Comparison of ENCODE assay signal across 8 cellular contexts in the genomic region with DNA sequence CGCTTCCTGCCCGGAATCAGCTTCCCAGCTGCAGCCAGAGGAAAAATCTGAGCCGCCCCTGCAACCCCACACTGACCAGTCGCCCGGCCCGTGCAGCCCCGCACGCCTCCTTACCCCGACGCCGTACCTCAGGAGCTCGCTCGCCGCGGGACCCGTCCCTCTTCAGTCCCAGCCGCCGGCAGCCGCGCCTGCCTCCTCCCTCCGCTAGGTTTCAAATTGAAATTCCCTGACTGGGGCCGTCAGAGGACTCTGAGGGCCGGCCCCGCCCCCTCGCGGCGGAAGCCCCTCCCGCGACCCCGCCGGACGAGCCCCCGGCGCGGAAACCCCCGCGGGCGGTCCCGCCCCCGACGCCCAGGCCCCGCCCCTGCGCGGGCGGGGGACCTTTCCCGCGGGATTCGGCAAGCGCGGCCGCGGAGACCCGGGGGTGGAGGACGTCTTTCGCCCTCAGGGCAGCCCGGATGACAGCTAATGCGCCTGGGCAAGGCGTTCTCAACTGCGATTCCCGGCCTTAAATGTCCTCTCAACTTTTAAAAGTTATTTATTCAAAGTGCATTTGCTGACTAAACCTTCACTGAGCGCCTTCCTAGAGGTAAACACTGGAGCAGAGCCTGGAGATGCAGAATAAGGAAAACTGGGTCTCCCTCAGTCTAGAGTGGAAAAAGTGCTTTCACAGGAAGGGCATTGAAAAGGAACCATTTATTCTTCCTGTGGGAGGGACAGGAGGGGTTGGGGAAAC. TPM values are rescaled to one million over a fixed set of nuclear protein-coding genes. Genes with fewer than 3 reads are reported as not detected.
DNase-seq lines count a peak whose midpoint lies in the region; ATAC-seq and TF ChIP-seq lines count a peak whose summit lies in the region.

A gene (minus strand): TSS at position 218 of the 736 bp plus-strand sequence. CDS start 106,760 bp downstream, outside the sequence.

- H3K36me3 ChIP-seq in ovary (no peaks in the 10 kb centered on the region), thymus (ENCODE audit: control insufficient read depth, insufficient read depth) (no peaks in the 10 kb centered on the region)

- H3K27me3 ChIP-seq in ovary (no peaks in the 10 kb centered on the region), thymus (ENCODE audit: control insufficient read depth, insufficient read depth) (no peaks in the 10 kb centered on the region)

- 0% methylated on average over 35 to 61 of the region's 61 CpGs for WGBS in ovary, 3 donors
- 1% methylated on average over 61 of the region's 61 CpGs for WGBS in thymus

- peaks cover 3% of the 10 kb centered on the region for H3K4me1 ChIP-seq in ovary (ENCODE audit: insufficient read depth)
- H3K4me1 ChIP-seq in thymus (ENCODE audit: control insufficient read depth, insufficient read depth, low read length), result peaks cover 6% of the 10 kb centered on the region

- no peaks in the 10 kb centered on the region for H3K36me3 Mint-ChIP-seq in activated naive CD8-positive, alpha-beta T cell
- H3K36me3 Mint-ChIP-seq in glutamatergic neuron (ENCODE audit: unreplicated experiment), result no peaks in the 10 kb centered on the region

- no peaks in the 10 kb centered on the region for H3K9me3 Mint-ChIP-seq in activated naive CD8-positive, alpha-beta T cell (ENCODE audit: low read depth)
- H3K9me3 Mint-ChIP-seq in glutamatergic neuron (ENCODE audit: unreplicated experiment), result peaks cover 6% of the 10 kb centered on the region

- DNase-seq in DMS114 treated with DMSO at 0.1 percent for 48 hours (lab: John Stamatoyannopoulos, UW; ENCODE audit: unreplicated experiment) (peak; percentile 62), HuH-7 (ENCODE audit: low spot score) (peak; percentile 84), SKM-1 treated with dmso at 0.1 percent for 144 hours (lab: John Stamatoyannopoulos, UW; ENCODE audit: unreplicated experiment) (peak; percentile 80), glutamatergic neuron (peak; percentile 90), ovary (peak; percentile 90 to 96 (median 93))

- peak within 1 kb of the TSS; percentile 65 to 81 for H3K27ac ChIP-seq in ovary
- H3K27ac ChIP-seq in thymus (ENCODE audit: low read depth), result peak within 1 kb of the TSS; percentile 78

- H3K9me3 ChIP-seq in ovary (no peaks in the 10 kb centered on the region), thymus (ENCODE audit: control insufficient read depth) (no peaks in the 10 kb centered on the region)

- TF ChIP-seq CTCF in glutamatergic neuron (IDR thresholded peaks at IDR 0.05; ENCODE audit: partially characterized antibody, unreplicated experiment) (peak; percentile 31), ovary (IDR thresholded peaks at IDR 0.05) (peak; percentile 29 to 51 (median 50))

- TF ChIP-seq EP300 in ovary (IDR thresholded peaks at IDR 0.05), result no peak

- H3K4me1 Mint-ChIP-seq in activated naive CD8-positive, alpha-beta T cell (ENCODE audit: low read depth), result peaks cover 25% of the 10 kb centered on the region
- peaks cover 10% of the 10 kb centered on the region for H3K4me1 Mint-ChIP-seq in glutamatergic neuron (ENCODE audit: low read depth, unreplicated experiment)

- intact Hi-C loops in ovary (cut with DNase I), result loop anchor here in 2 of 4 donors (5.0 to 10.0 kb wide), 3 partner anchors 46 to 178 kb away; no protein-coding TSS in a partner anchor

- peak within 1 kb of the TSS; percentile 41 for H3K27ac Mint-ChIP-seq in activated naive CD8-positive, alpha-beta T cell
- peak within 1 kb of the TSS; percentile 40 for H3K27ac Mint-ChIP-seq in glutamatergic neuron (ENCODE audit: unreplicated experiment)

- H3K4me3 Mint-ChIP-seq in activated naive CD8-positive, alpha-beta T cell, result peak within 1 kb of the TSS; percentile 82
- H3K4me3 Mint-ChIP-seq in glutamatergic neuron (ENCODE audit: unreplicated experiment), result peak within 1 kb of the TSS; percentile 88

- peak within 1 kb of the TSS; percentile 98 for H3K4me3 ChIP-seq in ovary
- H3K4me3 ChIP-seq in thymus (ENCODE audit: low read length), result peak within 1 kb of the TSS; percentile 89

- peak; percentile 84 for TF ChIP-seq POLR2A in ovary (IDR thresholded peaks at IDR 0.05)

- H3K27me3 Mint-ChIP-seq in activated naive CD8-positive, alpha-beta T cell, result no peaks in the 10 kb centered on the region
- H3K27me3 Mint-ChIP-seq in glutamatergic neuron (ENCODE audit: unreplicated experiment), result peaks cover 7% of the 10 kb centered on the region

- ATAC-seq in GM21447 (IDR thresholded peaks at IDR 0.05; ENCODE audit: unreplicated experiment), result peak; percentile 69

RNA-seq across cellular contexts. Expression of the gene that starts here (rescaled TPM):
- 36.2 TPM for total RNA-seq in glutamatergic neuron (ENCODE audit: unreplicated experiment)
- total RNA-seq in ovary, result 100 to 1,000 TPM; 113 to 256 (median 204) TPM
- 100 to 1,000 TPM in 1 of 2 donors, 10 to 100 TPM in 1; 49.8 to 294 TPM for polyA plus RNA-seq in ovary
- 22.4 TPM for polyA plus RNA-seq in thymus

Comparison
In these comparisons a context has a peak if more than half of its experiments do, and no peak if none do; other contexts are left out.
1. Peak in every context shown above with its lines: DNase-seq, ATAC-seq, H3K4me3 ChIP-seq and H3K27ac ChIP-seq.